In the genomic region with DNA sequence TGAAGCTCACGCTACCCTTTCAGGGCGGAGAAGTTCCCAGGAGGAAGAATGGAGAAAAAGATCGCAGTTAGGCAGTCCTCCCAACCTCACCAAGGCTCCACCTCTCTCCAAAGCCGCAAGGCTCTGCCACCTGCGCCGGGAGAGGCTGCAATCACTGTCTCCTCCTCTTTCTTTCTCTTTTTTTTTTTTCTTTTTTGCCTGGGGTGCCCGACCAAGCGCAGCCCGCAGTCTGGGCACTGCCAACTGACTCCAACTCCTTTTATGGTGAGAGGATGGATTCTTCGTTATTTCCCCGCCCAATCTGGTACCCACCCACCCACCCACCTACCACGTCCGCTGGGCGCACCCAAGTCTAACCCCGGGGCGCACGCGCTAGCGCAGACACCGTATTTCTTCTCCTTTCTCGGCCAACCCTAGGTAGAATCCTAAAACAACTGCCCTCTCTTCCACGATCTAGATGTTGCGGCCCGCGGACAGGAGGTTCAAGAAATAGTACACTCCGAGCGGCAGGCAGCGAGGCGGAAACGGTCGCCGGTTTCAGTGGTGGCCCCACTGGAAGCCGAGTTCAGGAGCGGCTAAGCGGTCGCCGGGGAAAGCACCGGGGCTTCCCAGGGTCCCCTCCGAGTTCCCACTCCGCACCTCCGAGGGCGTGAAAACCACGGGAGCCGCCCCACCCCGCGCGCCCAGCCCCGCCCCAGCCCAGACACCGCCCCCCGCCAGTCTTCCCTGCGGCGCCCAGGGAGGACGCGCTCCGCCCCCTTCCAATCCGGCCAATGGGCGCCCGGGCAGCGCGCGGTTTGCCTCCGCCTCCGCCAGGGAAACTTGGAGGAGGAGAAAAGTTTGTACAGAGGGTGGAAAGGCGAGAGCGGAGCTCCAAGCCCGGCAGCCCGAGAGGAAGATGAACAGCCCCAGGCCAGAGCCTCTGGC, we compare ENCODE assay signal across 8 cellular contexts. TPM values are rescaled to one million over a fixed set of nuclear protein-coding genes. Genes with fewer than 3 reads are reported as not detected.
DNase-seq lines count a peak whose midpoint lies in the region; ATAC-seq and TF ChIP-seq lines count a peak whose summit lies in the region.

A gene (plus strand): TSS at position 845 of the 927 bp plus-strand sequence. CDS start 1,079 bp downstream, outside the sequence.

- ATAC-seq in GM21526 (IDR thresholded peaks at IDR 0.05; ENCODE audit: low FRiP score, unreplicated experiment), result peak; percentile 78
- peak; percentile 65 to 68 for ATAC-seq in naive thymus-derived CD8-positive, alpha-beta T cell
- peak; percentile 74 to 75 for ATAC-seq in stimulated activated naive B cell treated with anti-CD40 and anti-IgM and Interleukin-4, amounts not matched to agents 10 μg/mL and 1 μg/mL and 100 μg/mL, for 72 hours (replicated peaks)

- peak within 1 kb of the TSS; percentile 63 for H3K9ac ChIP-seq in fibroblast of lung (ENCODE audit: insufficient read depth, low read length)

- H3K27ac ChIP-seq in fibroblast of lung (ENCODE audit: insufficient read depth, low read length), result peak within 1 kb of the TSS; percentile 78

- peaks cover 66% of the 10 kb centered on the region for H3K4me1 Mint-ChIP-seq in activated T-helper 1 cell treated with anti-CD3 and anti-CD28 coated beads, Interleukin-12 subunit alpha, Interleukin-12 subunit beta, Interleukin-2, Interleukin-4 antibody, amounts not matched to agents 30 ng/mL and 10 ng/mL and 1 ng/mL, durations not matched to agents 14 hours and 24 hours and 36 hours (ENCODE audit: low read depth)
- H3K4me1 Mint-ChIP-seq in naive thymus-derived CD8-positive, alpha-beta T cell, result peaks cover 32 to 83% (median 56%) of the 10 kb centered on the region in 4 donors
- H3K4me1 Mint-ChIP-seq in stimulated activated naive B cell treated with anti-CD40 and anti-IgM and Interleukin-4, amounts not matched to agents 10 μg/mL and 1 μg/mL and 100 μg/mL, for 72 hours, result peaks cover 18 to 57% of the 10 kb centered on the region in 2 donors

- peak within 1 kb of the TSS; percentile 97 for H3K4me2 ChIP-seq in fibroblast of lung (ENCODE audit: extremely low read depth, insufficient read depth, low read length)

- no peaks in the 10 kb centered on the region for H3K9me3 Mint-ChIP-seq in activated T-helper 1 cell treated with anti-CD3 and anti-CD28 coated beads, Interleukin-12 subunit alpha, Interleukin-12 subunit beta, Interleukin-2, Interleukin-4 antibody, amounts not matched to agents 30 ng/mL and 10 ng/mL and 1 ng/mL, durations not matched to agents 14 hours and 24 hours and 36 hours
- H3K9me3 Mint-ChIP-seq in naive thymus-derived CD8-positive, alpha-beta T cell, result peaks cover 0 to 2% (median 0%) of the 10 kb centered on the region in 9 donors
- H3K9me3 Mint-ChIP-seq in stimulated activated naive B cell treated with anti-CD40 and anti-IgM and Interleukin-4, amounts not matched to agents 10 μg/mL and 1 μg/mL and 100 μg/mL, for 72 hours, result no peaks in the 10 kb centered on the region

- H3K4me1 ChIP-seq in fibroblast of lung (ENCODE audit: control insufficient read depth, extremely low read depth, insufficient read depth, low read length), result peaks cover 2% of the 10 kb centered on the region

- H3K27me3 ChIP-seq in fibroblast of lung (ENCODE audit: control insufficient read depth, insufficient read depth, low read length), result no peaks in the 10 kb centered on the region

- DNase-seq in DMS 273 (lab: John Stamatoyannopoulos, UW; ENCODE audit: unreplicated experiment) (peak; percentile 91), HuH-7 (ENCODE audit: low spot score) (peak; percentile 99), RPMI8226 (peak; percentile 93), fibroblast of lung (ENCODE audit: low read depth in 2 of 2) (peak; percentile 86 to 90)
- DNase-seq in activated T-helper 1 cell treated with anti-CD3 and anti-CD28 coated beads, Interleukin-12 subunit alpha, Interleukin-12 subunit beta, Interleukin-2, Interleukin-4 antibody, amounts not matched to agents 30 ng/mL and 10 ng/mL and 1 ng/mL, durations not matched to agents 14 hours and 24 hours and 36 hours (ENCODE audit: low spot score), result peak; percentile 91
- peak; percentile 83 to 92 (median 89) for DNase-seq in naive thymus-derived CD8-positive, alpha-beta T cell
- peak; percentile 91 for DNase-seq in stimulated activated naive B cell treated with anti-CD40 and anti-IgM and Interleukin-4, amounts not matched to agents 10 μg/mL and 1 μg/mL and 100 μg/mL, for 72 hours

- H3K4me3 Mint-ChIP-seq in activated T-helper 1 cell treated with anti-CD3 and anti-CD28 coated beads, Interleukin-12 subunit alpha, Interleukin-12 subunit beta, Interleukin-2, Interleukin-4 antibody, amounts not matched to agents 30 ng/mL and 10 ng/mL and 1 ng/mL, durations not matched to agents 14 hours and 24 hours and 36 hours, result peak within 1 kb of the TSS; percentile 99
- H3K4me3 Mint-ChIP-seq in naive thymus-derived CD8-positive, alpha-beta T cell, result peak within 1 kb of the TSS; percentile 90 to 100 (median 97)
- H3K4me3 Mint-ChIP-seq in stimulated activated naive B cell treated with anti-CD40 and anti-IgM and Interleukin-4, amounts not matched to agents 10 μg/mL and 1 μg/mL and 100 μg/mL, for 72 hours, result peak within 1 kb of the TSS; percentile 97 to 98

- no peaks in the 10 kb centered on the region for H3K36me3 ChIP-seq in fibroblast of lung (ENCODE audit: control insufficient read depth, insufficient read depth, low read length)

- peak within 1 kb of the TSS; percentile 79 to 95 (median 84) for H3K4me3 ChIP-seq in fibroblast of lung (replicated peaks in 1 of 4; ENCODE audit: control extremely low read depth in 1 of 4, insufficient read depth in 1 of 4, low read depth in 3 of 4, low read length in 4 of 4)

- H3K27ac Mint-ChIP-seq in activated T-helper 1 cell treated with anti-CD3 and anti-CD28 coated beads, Interleukin-12 subunit alpha, Interleukin-12 subunit beta, Interleukin-2, Interleukin-4 antibody, amounts not matched to agents 30 ng/mL and 10 ng/mL and 1 ng/mL, durations not matched to agents 14 hours and 24 hours and 36 hours, result peak within 1 kb of the TSS; percentile 99
- H3K27ac Mint-ChIP-seq in naive thymus-derived CD8-positive, alpha-beta T cell, result peak within 1 kb of the TSS; percentile 92 to 99 (median 98)
- H3K27ac Mint-ChIP-seq in stimulated activated naive B cell treated with anti-CD40 and anti-IgM and Interleukin-4, amounts not matched to agents 10 μg/mL and 1 μg/mL and 100 μg/mL, for 72 hours, result peak within 1 kb of the TSS; percentile 97

- no peaks in the 10 kb centered on the region for H3K9me3 ChIP-seq in fibroblast of lung (ENCODE audit: control insufficient read depth, insufficient read depth, low read depth, low read length)

- peaks cover 44% of the 10 kb centered on the region for H3K79me2 ChIP-seq in fibroblast of lung (ENCODE audit: control insufficient read depth, insufficient read depth, low read length)

- H3K27me3 Mint-ChIP-seq in activated T-helper 1 cell treated with anti-CD3 and anti-CD28 coated beads, Interleukin-12 subunit alpha, Interleukin-12 subunit beta, Interleukin-2, Interleukin-4 antibody, amounts not matched to agents 30 ng/mL and 10 ng/mL and 1 ng/mL, durations not matched to agents 14 hours and 24 hours and 36 hours (ENCODE audit: insufficient read depth), result no peaks in the 10 kb centered on the region
- H3K27me3 Mint-ChIP-seq in naive thymus-derived CD8-positive, alpha-beta T cell, result no peaks in the 10 kb centered on the region
- H3K27me3 Mint-ChIP-seq in stimulated activated naive B cell treated with anti-CD40 and anti-IgM and Interleukin-4, amounts not matched to agents 10 μg/mL and 1 μg/mL and 100 μg/mL, for 72 hours, result no peaks in the 10 kb centered on the region

- POLR2A ChIA-PET in naive thymus-derived CD8-positive, alpha-beta T cell (lab: Charles Lee), result interaction anchor here (0.7 to 9.7 kb wide), 16 partner anchors 18 to 1514 kb away, joined by 3 to 140 read pairs (median 4); no protein-coding TSS in a partner anchor

- peak within 1 kb of the TSS; percentile 83 for H2AFZ ChIP-seq in fibroblast of lung (ENCODE audit: low read length)

- H3K36me3 Mint-ChIP-seq in activated T-helper 1 cell treated with anti-CD3 and anti-CD28 coated beads, Interleukin-12 subunit alpha, Interleukin-12 subunit beta, Interleukin-2, Interleukin-4 antibody, amounts not matched to agents 30 ng/mL and 10 ng/mL and 1 ng/mL, durations not matched to agents 14 hours and 24 hours and 36 hours (ENCODE audit: low read depth), result peaks cover 40% of the 10 kb centered on the region
- peaks cover 9 to 18% (median 12%) of the 10 kb centered on the region in 3 donors for H3K36me3 Mint-ChIP-seq in naive thymus-derived CD8-positive, alpha-beta T cell
- peaks cover 36 to 46% of the 10 kb centered on the region in 2 donors for H3K36me3 Mint-ChIP-seq in stimulated activated naive B cell treated with anti-CD40 and anti-IgM and Interleukin-4, amounts not matched to agents 10 μg/mL and 1 μg/mL and 100 μg/mL, for 72 hours

- intact Hi-C loops in activated T-helper 1 cell treated with anti-CD3 and anti-CD28 coated beads, Interleukin-12 subunit alpha, Interleukin-12 subunit beta, Interleukin-2, Interleukin-4 antibody, amounts not matched to agents 30 ng/mL and 10 ng/mL and 1 ng/mL, durations not matched to agents 14 hours and 24 hours and 36 hours (cut with micrococcal nuclease), result loop anchor here (1.0 to 5.0 kb wide), 14 partner anchors 9 to 1482 kb away; a partner anchor contains a TSS

- TF ChIP-seq CTCF in fibroblast of lung (conservative IDR thresholded peaks at IDR 0.05 in 1 of 2, IDR thresholded peaks at IDR 0.05 in 1 of 2; ENCODE audit: low read depth in 1 of 2, low read length in 2 of 2), result no peak

- H4K20me1 ChIP-seq in fibroblast of lung (ENCODE audit: control insufficient read depth, extremely low read depth, insufficient read depth, low read length), result no peaks in the 10 kb centered on the region

RNA-seq across cellular contexts. Expression of the gene that starts here (rescaled TPM):
- 57.3 and 61.0 TPM in 2 replicates for total RNA-seq in activated T-helper 1 cell treated with anti-CD3 and anti-CD28 coated beads, Interleukin-12 subunit alpha, Interleukin-12 subunit beta, Interleukin-2, Interleukin-4 antibody, amounts not matched to agents 30 ng/mL and 10 ng/mL and 1 ng/mL, durations not matched to agents 14 hours and 24 hours and 36 hours
- total RNA-seq in fibroblast of lung, result 3.3 and 5.4 TPM in 2 replicates
- polyA plus RNA-seq in fibroblast of lung, result 1.6 and 10.2 TPM in 2 replicates
- polyA plus RNA-seq in fibroblast of lung (2012), result 1.4 and 8.3 TPM in 2 replicates
- 1.9 and 10.2 TPM in 2 replicates for polyA minus RNA-seq in fibroblast of lung (ENCODE audit: low replicate concordance)
- 10 to 100 TPM; 28.2 to 30.7 TPM for total RNA-seq in naive thymus-derived CD8-positive, alpha-beta T cell
- polyA plus RNA-seq in naive thymus-derived CD8-positive, alpha-beta T cell, result 10 to 100 TPM; 36.0 to 43.8 (median 41.6) TPM

Comparison
In these comparisons a context has a peak if more than half of its experiments do, and no peak if none do; other contexts are left out.
1. Peak in every context shown above with its lines: DNase-seq, ATAC-seq, H3K4me3 ChIP-seq and H3K27ac ChIP-seq.